ENCODE assay signal across 8 cellular contexts in the genomic region with DNA sequence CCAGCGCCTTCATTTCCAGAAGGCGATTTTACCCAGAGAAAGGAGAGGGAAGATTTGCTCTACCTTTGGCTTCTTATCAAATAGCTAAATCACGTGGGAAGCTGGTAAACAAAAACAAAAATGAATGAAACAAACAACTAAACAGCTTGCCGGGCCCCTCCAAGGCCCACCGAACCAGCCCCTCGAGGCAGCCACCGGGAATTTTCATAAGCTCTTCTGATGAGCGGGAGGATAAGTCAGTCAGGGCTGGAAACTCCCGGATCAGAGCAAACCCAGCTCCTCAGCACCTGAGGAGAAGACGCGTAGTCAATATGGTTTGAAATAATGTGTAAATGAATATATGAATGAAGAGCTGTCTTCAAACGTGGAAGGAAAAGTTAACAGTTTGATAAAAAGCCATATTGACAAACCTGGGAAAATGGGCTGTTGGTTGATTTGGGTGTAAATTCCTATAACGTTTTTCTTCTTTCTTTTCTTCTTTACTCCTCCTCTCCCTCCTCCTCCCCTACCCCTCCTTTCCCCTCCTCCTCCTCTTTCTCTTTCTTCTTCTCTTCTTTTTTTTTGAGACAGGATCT. TPM values are rescaled to one million over a fixed set of nuclear protein-coding genes. Genes with fewer than 3 reads are reported as not detected.
A peak's percentile ranks its signal among the peaks of the same experiment; 100 is the strongest.
DNase-seq lines count a peak whose midpoint lies in the region; ATAC-seq and TF ChIP-seq lines count a peak whose summit lies in the region.

No MANE protein-coding gene starts in this region.

- H3K4me1 ChIP-seq in CD4-positive, CD25-positive, alpha-beta regulatory T cell (ENCODE audit: control insufficient read depth, insufficient read depth, low read length, poor library complexity, severe bottlenecking) = peaks cover 40% of the 10 kb centered on the region

- DNase-seq in CD4-positive, CD25-positive, alpha-beta regulatory T cell = no peak
- DNase-seq in NCI-H82 treated with DMSO at 0.1 percent for 48 hours (lab: John Stamatoyannopoulos, UW; ENCODE audit: unreplicated experiment) (peak; percentile 42), neural crest cell (ENCODE audit: low read depth, low spot score) (no peak), KBM-7 (no peak), middle frontal gyrus (ENCODE audit: extremely low spot score, low spot score) (no peak)
- no peak for DNase-seq in effector memory CD8-positive, alpha-beta T cell
- no peak for DNase-seq in stimulated activated CD4-positive, alpha-beta T cell treated with anti-CD3 and anti-CD28 coated beads, Interleukin-4, amount 100 ng/mL, for 24 hours

- no peaks in the 10 kb centered on the region for H3K9me3 ChIP-seq in CD4-positive, CD25-positive, alpha-beta regulatory T cell (ENCODE audit: control insufficient read depth in 2 of 2, low read length in 2 of 2)

- ATAC-seq in CD4-positive, CD25-positive, alpha-beta regulatory T cell (ENCODE audit: low read depth in 2 of 2) = no peak
- ATAC-seq in effector memory CD8-positive, alpha-beta T cell (replicated peaks) = no peak
- no peak for ATAC-seq in GM19397 (IDR thresholded peaks at IDR 0.05; ENCODE audit: unreplicated experiment)

- H3K27me3 Mint-ChIP-seq in CD4-positive, CD25-positive, alpha-beta regulatory T cell = no peaks in the 10 kb centered on the region
- no peaks in the 10 kb centered on the region for H3K27me3 Mint-ChIP-seq in effector memory CD8-positive, alpha-beta T cell
- H3K27me3 Mint-ChIP-seq in neural crest cell (ENCODE audit: low read depth) = no peaks in the 10 kb centered on the region

- no peak for TF ChIP-seq CTCF in neural crest cell (conservative IDR thresholded peaks at IDR 0.05)

- H3K9me3 Mint-ChIP-seq in CD4-positive, CD25-positive, alpha-beta regulatory T cell = no peaks in the 10 kb centered on the region
- H3K9me3 Mint-ChIP-seq in effector memory CD8-positive, alpha-beta T cell = no peaks in the 10 kb centered on the region
- no peaks in the 10 kb centered on the region for H3K9me3 Mint-ChIP-seq in neural crest cell

- peak overlapping the region; percentile 91 to 97 (median 94) for H3K4me3 Mint-ChIP-seq in CD4-positive, CD25-positive, alpha-beta regulatory T cell
- peak overlapping the region; percentile 76 to 85 for H3K4me3 Mint-ChIP-seq in effector memory CD8-positive, alpha-beta T cell
- H3K4me3 Mint-ChIP-seq in neural crest cell = peak overlapping the region; percentile 85

- H3K27me3 ChIP-seq in CD4-positive, CD25-positive, alpha-beta regulatory T cell (ENCODE audit: control insufficient read depth, insufficient read depth, low read length) = no peaks in the 10 kb centered on the region

- H3K36me3 ChIP-seq in CD4-positive, CD25-positive, alpha-beta regulatory T cell (ENCODE audit: control insufficient read depth, insufficient read depth, low read length) = no peaks in the 10 kb centered on the region

- peak overlapping the region; percentile 91 to 97 (median 96) for H3K27ac Mint-ChIP-seq in CD4-positive, CD25-positive, alpha-beta regulatory T cell
- H3K27ac Mint-ChIP-seq in effector memory CD8-positive, alpha-beta T cell = peak overlapping the region; percentile 87 to 89
- H3K27ac Mint-ChIP-seq in neural crest cell (ENCODE audit: unreplicated experiment) = peak overlapping the region; percentile 98

- H3K4me3 ChIP-seq in CD4-positive, CD25-positive, alpha-beta regulatory T cell (ENCODE audit: low read depth, low read length) = peak overlapping the region; percentile 86

- in situ Hi-C loops in KBM-7 (cut with MboI; ENCODE audit: low pct_unique_long_range_greater_than_20kb, low sequenced_read_pairs) = no loop called here

- H3K36me3 Mint-ChIP-seq in CD4-positive, CD25-positive, alpha-beta regulatory T cell = no peaks in the 10 kb centered on the region
- peaks cover 20% of the 10 kb centered on the region for H3K36me3 Mint-ChIP-seq in effector memory CD8-positive, alpha-beta T cell (ENCODE audit: insufficient read depth)
- peaks cover 2% of the 10 kb centered on the region for H3K36me3 Mint-ChIP-seq in neural crest cell (ENCODE audit: low read depth)

- peak overlapping the region; percentile 73 for H3K27ac ChIP-seq in CD4-positive, CD25-positive, alpha-beta regulatory T cell (ENCODE audit: insufficient read depth, low read length, poor library complexity, severe bottlenecking)

- peaks cover 6 to 59% (median 30%) of the 10 kb centered on the region in 4 donors for H3K4me1 Mint-ChIP-seq in CD4-positive, CD25-positive, alpha-beta regulatory T cell
- H3K4me1 Mint-ChIP-seq in effector memory CD8-positive, alpha-beta T cell (ENCODE audit: low read depth in 2 of 2) = peaks cover 13 to 18% of the 10 kb centered on the region in 2 donors
- H3K4me1 Mint-ChIP-seq in neural crest cell = peaks cover 24% of the 10 kb centered on the region

RNA-seq across cellular contexts. Expression of a gene that starts 10.7 kb away (rescaled TPM):
- 1,439 TPM for total RNA-seq in CD4-positive, CD25-positive, alpha-beta regulatory T cell
- polyA plus RNA-seq in CD4-positive, CD25-positive, alpha-beta regulatory T cell = 1,000 to 10,000 TPM; 1,970 to 2,778 (median 2,296) TPM
- 1,595 and 1,772 TPM in 2 replicates for total RNA-seq in neural crest cell

RNA-seq across cellular contexts. Expression of a gene that starts 49.1 kb away (rescaled TPM):
- total RNA-seq in CD4-positive, CD25-positive, alpha-beta regulatory T cell = 3.8 TPM
- polyA plus RNA-seq in CD4-positive, CD25-positive, alpha-beta regulatory T cell = 1 to 10 TPM in 3 of 4 donors, under 1 TPM in 1; 0.74 to 1.3 (median 1.1) TPM
- total RNA-seq in neural crest cell = 67.3 and 69.6 TPM in 2 replicates

Comparison
In these comparisons a context has a peak if more than half of its experiments do, and no peak if none do; other contexts are left out.
1. RNA of a gene that starts 49.1 kb away (total RNA-seq): 67.3 to 69.6 TPM in neural crest cell; 3.8 TPM in CD4-positive, CD25-positive, alpha-beta regulatory T cell (single experiment); every median in the first group is over 10 times any median in the second.
2. Peak in every context shown above with its lines, with median percentiles within 50 percentile points of each other: H3K27ac Mint-ChIP-seq and H3K4me3 Mint-ChIP-seq.